ENCODE assay signal across 1 cellular context in the genomic region with DNA sequence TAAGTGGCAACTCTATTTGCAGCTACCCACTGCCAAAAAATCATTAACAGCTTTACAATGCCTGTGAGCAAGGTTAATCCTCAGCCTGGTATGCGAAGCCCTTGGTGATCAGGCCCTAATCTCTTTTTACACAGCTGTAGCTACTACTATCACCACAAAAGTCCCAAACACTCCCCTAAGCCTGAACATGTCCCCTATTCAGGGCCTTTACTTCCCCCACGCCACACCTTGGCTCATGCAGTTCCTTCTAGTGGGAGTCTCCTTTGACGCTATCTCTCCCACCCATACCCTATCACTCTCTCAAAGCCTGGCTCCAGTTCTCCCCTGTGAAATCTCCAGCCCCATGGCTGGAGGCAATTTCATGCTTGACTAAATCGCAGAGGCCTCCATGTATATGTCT.
TF ChIP-seq lines count a peak whose summit lies in the region.

No MANE protein-coding gene starts in this region.

TF ChIP-seq in K562, 482 proteins besides CTCF, POLR2A, EP300 and RAD21 (continued from another document and continues in another):
- TF ChIP-seq, protein P1, sequence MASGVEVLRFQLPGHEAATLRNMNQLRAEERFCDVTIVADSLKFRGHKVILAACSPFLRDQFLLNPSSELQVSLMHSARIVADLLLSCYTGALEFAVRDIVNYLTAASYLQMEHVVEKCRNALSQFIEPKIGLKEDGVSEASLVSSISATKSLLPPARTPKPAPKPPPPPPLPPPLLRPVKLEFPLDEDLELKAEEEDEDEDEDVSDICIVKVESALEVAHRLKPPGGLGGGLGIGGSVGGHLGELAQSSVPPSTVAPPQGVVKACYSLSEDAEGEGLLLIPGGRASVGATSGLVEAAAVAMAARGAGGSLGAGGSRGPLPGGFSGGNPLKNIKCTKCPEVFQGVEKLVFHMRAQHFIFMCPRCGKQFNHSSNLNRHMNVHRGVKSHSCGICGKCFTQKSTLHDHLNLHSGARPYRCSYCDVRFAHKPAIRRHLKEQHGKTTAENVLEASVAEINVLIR (CRISPR knock-in tag; IDR thresholded peaks at IDR 0.05), result no peak
- peak; percentile 66; the same call in 1 of the 2 replicates for TF ChIP-seq ARID1B (IDR thresholded peaks at IDR 0.05)
- no peak for TF ChIP-seq ZFP1 (CRISPR knock-in tag; IDR thresholded peaks at IDR 0.05)
- 0 out of 2 replicates have a peak, but pooled peaks have one; percentile 28 for TF ChIP-seq CXXC5 (CRISPR knock-in tag; IDR thresholded peaks at IDR 0.05)
- TF ChIP-seq ZNF778 (CRISPR knock-in tag; IDR thresholded peaks at IDR 0.05), result no peak
- TF ChIP-seq, protein P2, sequence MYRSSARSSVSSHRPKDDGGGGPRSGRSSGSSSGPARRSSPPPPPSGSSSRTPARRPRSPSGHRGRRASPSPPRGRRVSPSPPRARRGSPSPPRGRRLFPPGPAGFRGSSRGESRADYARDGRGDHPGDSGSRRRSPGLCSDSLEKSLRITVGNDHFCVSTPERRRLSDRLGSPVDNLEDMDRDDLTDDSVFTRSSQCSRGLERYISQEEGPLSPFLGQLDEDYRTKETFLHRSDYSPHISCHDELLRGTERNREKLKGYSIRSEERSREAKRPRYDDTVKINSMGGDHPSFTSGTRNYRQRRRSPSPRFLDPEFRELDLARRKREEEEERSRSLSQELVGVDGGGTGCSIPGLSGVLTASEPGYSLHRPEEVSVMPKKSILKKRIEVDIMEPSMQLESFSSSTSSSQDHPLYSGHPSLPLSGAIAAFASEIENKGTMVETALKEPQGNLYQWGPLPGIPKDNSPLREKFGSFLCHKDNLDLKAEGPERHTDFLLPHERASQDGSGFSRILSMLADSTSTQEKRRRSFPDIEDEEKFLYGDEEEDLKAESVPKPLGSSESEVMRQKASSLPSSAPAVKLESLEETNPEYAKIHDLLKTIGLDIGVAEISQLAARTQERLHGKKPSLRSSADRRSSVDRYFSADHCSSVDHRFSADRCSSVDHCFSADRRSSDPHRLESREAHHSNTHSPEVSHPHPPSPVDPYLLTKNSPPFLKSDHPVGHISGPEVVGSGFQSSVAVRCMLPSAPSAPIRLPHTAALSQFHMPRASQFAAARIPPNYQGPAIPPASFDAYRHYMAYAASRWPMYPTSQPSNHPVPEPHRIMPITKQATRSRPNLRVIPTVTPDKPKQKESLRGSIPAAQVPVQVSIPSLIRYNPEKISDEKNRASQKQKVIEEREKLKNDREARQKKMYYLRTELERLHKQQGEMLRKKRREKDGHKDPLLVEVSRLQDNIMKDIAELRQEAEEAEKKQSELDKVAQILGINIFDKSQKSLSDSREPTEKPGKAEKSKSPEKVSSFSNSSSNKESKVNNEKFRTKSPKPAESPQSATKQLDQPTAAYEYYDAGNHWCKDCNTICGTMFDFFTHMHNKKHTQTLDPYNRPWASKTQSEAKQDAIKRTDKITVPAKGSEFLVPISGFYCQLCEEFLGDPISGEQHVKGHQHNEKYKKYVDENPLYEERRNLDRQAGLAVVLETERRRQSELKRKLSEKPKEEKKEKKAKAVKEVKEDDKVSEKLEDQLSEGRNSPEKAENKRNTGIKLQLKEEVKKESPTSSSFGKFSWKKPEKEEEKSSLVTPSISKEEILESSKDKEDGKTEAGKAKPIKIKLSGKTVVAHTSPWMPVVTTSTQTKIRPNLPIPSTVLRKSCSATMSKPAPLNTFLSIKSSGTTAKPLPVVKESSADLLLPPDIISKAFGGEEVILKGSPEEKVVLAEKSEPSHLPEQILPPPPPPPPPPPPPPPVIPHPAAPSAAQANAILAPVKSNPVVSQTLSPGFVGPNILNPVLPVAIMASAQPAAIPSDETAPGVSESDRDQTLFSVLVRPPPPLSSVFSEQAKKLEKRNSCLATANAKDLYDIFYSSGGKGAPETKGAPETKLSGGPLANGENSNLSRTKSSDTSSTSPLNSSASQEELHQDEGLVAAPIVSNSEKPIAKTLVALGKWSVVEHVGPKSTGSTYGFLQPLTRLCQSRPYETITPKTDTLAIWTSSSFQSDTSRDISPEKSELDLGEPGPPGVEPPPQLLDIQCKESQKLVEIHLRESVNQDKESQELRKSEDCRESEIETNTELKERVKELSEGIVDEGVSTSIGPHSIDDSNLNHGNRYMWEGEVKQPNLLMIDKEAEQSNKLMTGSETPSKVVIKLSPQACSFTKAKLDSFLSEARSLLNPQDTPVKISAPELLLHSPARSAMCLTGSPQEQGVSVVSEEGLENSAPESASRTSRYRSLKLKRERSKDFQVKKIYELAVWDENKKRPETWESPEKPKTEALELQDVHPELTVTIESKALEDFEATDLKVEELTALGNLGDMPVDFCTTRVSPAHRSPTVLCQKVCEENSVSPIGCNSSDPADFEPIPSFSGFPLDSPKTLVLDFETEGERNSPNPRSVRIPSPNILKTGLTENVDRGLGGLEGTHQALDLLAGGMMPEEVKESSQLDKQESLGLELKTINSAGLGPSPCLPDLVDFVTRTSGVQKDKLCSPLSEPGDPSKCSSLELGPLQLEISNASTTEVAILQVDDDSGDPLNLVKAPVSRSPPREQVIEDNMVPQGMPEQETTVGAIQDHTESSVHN (IDR thresholded peaks at IDR 0.05; ENCODE audit: borderline replicate concordance in 1 of 2, low read depth in 1 of 2), result no peak
- peak; percentile 30; the same call in 1 of the 2 replicates for TF ChIP-seq NCOR1 (IDR thresholded peaks at IDR 0.05)
- no peak for TF ChIP-seq CEBPG (CRISPR knock-in tag; IDR thresholded peaks at IDR 0.05)
- TF ChIP-seq CEBPG (tag; conservative IDR thresholded peaks at IDR 0.05 in 1 of 2, IDR thresholded peaks at IDR 0.05 in 1 of 2), result no peak
- no peak for TF ChIP-seq RUNX1 (IDR thresholded peaks at IDR 0.05; ENCODE audit: low read depth)
- no peak for TF ChIP-seq ZNF124 (CRISPR knock-in tag; IDR thresholded peaks at IDR 0.05)
- TF ChIP-seq, protein P3, sequence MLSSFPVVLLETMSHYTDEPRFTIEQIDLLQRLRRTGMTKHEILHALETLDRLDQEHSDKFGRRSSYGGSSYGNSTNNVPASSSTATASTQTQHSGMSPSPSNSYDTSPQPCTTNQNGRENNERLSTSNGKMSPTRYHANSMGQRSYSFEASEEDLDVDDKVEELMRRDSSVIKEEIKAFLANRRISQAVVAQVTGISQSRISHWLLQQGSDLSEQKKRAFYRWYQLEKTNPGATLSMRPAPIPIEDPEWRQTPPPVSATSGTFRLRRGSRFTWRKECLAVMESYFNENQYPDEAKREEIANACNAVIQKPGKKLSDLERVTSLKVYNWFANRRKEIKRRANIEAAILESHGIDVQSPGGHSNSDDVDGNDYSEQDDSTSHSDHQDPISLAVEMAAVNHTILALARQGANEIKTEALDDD (IDR thresholded peaks at IDR 0.05), result peak; percentile 76
- TF ChIP-seq, protein P4, sequence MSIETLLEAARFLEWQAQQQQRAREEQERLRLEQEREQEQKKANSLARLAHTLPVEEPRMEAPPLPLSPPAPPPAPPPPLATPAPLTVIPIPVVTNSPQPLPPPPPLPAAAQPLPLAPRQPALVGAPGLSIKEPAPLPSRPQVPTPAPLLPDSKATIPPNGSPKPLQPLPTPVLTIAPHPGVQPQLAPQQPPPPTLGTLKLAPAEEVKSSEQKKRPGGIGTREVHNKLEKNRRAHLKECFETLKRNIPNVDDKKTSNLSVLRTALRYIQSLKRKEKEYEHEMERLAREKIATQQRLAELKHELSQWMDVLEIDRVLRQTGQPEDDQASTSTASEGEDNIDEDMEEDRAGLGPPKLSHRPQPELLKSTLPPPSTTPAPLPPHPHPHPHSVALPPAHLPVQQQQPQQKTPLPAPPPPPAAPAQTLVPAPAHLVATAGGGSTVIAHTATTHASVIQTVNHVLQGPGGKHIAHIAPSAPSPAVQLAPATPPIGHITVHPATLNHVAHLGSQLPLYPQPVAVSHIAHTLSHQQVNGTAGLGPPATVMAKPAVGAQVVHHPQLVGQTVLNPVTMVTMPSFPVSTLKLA (conservative IDR thresholded peaks at IDR 0.05), result no peak
- TF ChIP-seq ZNF143 (CRISPR knock-in tag; IDR thresholded peaks at IDR 0.05), result no peak
- TF ChIP-seq, protein P5, sequence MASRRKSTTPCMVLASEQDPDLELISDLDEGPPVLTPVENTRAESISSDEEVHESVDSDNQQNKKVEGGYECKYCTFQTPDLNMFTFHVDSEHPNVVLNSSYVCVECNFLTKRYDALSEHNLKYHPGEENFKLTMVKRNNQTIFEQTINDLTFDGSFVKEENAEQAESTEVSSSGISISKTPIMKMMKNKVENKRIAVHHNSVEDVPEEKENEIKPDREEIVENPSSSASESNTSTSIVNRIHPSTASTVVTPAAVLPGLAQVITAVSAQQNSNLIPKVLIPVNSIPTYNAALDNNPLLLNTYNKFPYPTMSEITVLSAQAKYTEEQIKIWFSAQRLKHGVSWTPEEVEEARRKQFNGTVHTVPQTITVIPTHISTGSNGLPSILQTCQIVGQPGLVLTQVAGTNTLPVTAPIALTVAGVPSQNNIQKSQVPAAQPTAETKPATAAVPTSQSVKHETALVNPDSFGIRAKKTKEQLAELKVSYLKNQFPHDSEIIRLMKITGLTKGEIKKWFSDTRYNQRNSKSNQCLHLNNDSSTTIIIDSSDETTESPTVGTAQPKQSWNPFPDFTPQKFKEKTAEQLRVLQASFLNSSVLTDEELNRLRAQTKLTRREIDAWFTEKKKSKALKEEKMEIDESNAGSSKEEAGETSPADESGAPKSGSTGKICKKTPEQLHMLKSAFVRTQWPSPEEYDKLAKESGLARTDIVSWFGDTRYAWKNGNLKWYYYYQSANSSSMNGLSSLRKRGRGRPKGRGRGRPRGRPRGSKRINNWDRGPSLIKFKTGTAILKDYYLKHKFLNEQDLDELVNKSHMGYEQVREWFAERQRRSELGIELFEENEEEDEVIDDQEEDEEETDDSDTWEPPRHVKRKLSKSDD (conservative IDR thresholded peaks at IDR 0.05; ENCODE audit: low read length), result no peak
- TF ChIP-seq, protein P6, sequence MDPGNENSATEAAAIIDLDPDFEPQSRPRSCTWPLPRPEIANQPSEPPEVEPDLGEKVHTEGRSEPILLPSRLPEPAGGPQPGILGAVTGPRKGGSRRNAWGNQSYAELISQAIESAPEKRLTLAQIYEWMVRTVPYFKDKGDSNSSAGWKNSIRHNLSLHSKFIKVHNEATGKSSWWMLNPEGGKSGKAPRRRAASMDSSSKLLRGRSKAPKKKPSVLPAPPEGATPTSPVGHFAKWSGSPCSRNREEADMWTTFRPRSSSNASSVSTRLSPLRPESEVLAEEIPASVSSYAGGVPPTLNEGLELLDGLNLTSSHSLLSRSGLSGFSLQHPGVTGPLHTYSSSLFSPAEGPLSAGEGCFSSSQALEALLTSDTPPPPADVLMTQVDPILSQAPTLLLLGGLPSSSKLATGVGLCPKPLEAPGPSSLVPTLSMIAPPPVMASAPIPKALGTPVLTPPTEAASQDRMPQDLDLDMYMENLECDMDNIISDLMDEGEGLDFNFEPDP (CRISPR knock-in tag; IDR thresholded peaks at IDR 0.05), result no peak
- TF ChIP-seq PTRF (tag; IDR thresholded peaks at IDR 0.05), result no peak
- peak; percentile 83 for TF ChIP-seq SMAD4 (CRISPR knock-in tag; conservative IDR thresholded peaks at IDR 0.05)
- no peak for TF ChIP-seq SRSF3 (IDR thresholded peaks at IDR 0.05; ENCODE audit: insufficient read depth, low read length)
- no peak for TF ChIP-seq SRSF7 (optimal IDR thresholded peaks at IDR 0.05; ENCODE audit: low read depth, low read length)
- no peak for TF ChIP-seq MCM7 (IDR thresholded peaks at IDR 0.05)
- TF ChIP-seq ZNF239 (CRISPR knock-in tag; IDR thresholded peaks at IDR 0.05), result peak; percentile 89
- no peak for TF ChIP-seq SMAD1 (IDR thresholded peaks at IDR 0.05; ENCODE audit: low read depth, low read length, partially characterized antibody)
- no peak for TF ChIP-seq ZNF436 (CRISPR knock-in tag; IDR thresholded peaks at IDR 0.05)
- TF ChIP-seq, protein P7, sequence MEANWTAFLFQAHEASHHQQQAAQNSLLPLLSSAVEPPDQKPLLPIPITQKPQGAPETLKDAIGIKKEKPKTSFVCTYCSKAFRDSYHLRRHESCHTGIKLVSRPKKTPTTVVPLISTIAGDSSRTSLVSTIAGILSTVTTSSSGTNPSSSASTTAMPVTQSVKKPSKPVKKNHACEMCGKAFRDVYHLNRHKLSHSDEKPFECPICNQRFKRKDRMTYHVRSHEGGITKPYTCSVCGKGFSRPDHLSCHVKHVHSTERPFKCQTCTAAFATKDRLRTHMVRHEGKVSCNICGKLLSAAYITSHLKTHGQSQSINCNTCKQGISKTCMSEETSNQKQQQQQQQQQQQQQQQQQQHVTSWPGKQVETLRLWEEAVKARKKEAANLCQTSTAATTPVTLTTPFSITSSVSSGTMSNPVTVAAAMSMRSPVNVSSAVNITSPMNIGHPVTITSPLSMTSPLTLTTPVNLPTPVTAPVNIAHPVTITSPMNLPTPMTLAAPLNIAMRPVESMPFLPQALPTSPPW (CRISPR knock-in tag; IDR thresholded peaks at IDR 0.05), result peak; percentile 46
- no peak for TF ChIP-seq ESRRB (CRISPR knock-in tag; IDR thresholded peaks at IDR 0.05; ENCODE audit: borderline replicate concordance)
- no peak for TF ChIP-seq MECOM (CRISPR knock-in tag; IDR thresholded peaks at IDR 0.05)
- TF ChIP-seq CBX3 (IDR thresholded peaks at IDR 0.05; ENCODE audit: borderline replicate concordance in 1 of 2, low read length in 2 of 2), result no peak
- no peak for TF ChIP-seq ETV1 (tag; conservative IDR thresholded peaks at IDR 0.05; ENCODE audit: low read depth)
- peak; percentile 81 for TF ChIP-seq KLF16 (IDR thresholded peaks at IDR 0.05)
- no peak; the same call in 1 of the 2 replicates for TF ChIP-seq ZNF766 (CRISPR knock-in tag; conservative IDR thresholded peaks at IDR 0.05)
- TF ChIP-seq, protein P8, sequence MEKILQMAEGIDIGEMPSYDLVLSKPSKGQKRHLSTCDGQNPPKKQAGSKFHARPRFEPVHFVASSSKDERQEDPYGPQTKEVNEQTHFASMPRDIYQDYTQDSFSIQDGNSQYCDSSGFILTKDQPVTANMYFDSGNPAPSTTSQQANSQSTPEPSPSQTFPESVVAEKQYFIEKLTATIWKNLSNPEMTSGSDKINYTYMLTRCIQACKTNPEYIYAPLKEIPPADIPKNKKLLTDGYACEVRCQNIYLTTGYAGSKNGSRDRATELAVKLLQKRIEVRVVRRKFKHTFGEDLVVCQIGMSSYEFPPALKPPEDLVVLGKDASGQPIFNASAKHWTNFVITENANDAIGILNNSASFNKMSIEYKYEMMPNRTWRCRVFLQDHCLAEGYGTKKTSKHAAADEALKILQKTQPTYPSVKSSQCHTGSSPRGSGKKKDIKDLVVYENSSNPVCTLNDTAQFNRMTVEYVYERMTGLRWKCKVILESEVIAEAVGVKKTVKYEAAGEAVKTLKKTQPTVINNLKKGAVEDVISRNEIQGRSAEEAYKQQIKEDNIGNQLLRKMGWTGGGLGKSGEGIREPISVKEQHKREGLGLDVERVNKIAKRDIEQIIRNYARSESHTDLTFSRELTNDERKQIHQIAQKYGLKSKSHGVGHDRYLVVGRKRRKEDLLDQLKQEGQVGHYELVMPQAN (IDR thresholded peaks at IDR 0.05; ENCODE audit: borderline replicate concordance), result no peak
- no peak for TF ChIP-seq IRF2 (CRISPR knock-in tag; IDR thresholded peaks at IDR 0.05)
- no peak for TF ChIP-seq MAFG (tag; conservative IDR thresholded peaks at IDR 0.05)
- TF ChIP-seq ZNF584 (CRISPR knock-in tag; IDR thresholded peaks at IDR 0.05; ENCODE audit: low read depth), result peak; percentile 40; the same call in 1 of the 2 replicates
- no peak for TF ChIP-seq RBM25 (IDR thresholded peaks at IDR 0.05; ENCODE audit: low read depth, low read length, severe bottlenecking)
- TF ChIP-seq, protein P9, sequence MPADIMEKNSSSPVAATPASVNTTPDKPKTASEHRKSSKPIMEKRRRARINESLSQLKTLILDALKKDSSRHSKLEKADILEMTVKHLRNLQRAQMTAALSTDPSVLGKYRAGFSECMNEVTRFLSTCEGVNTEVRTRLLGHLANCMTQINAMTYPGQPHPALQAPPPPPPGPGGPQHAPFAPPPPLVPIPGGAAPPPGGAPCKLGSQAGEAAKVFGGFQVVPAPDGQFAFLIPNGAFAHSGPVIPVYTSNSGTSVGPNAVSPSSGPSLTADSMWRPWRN (IDR thresholded peaks at IDR 0.05; ENCODE audit: low read depth), result no peak
- TF ChIP-seq ZC3H11A (IDR thresholded peaks at IDR 0.05; ENCODE audit: low read depth, low read length), result no peak
- TF ChIP-seq CTBP1 (IDR thresholded peaks at IDR 0.05; ENCODE audit: borderline replicate concordance), result no peak
- TF ChIP-seq ZNF79 (CRISPR knock-in tag; IDR thresholded peaks at IDR 0.05; ENCODE audit: low read depth), result no peak
